Comparison of ENCODE assay signal across 8 cellular contexts in the genomic region with DNA sequence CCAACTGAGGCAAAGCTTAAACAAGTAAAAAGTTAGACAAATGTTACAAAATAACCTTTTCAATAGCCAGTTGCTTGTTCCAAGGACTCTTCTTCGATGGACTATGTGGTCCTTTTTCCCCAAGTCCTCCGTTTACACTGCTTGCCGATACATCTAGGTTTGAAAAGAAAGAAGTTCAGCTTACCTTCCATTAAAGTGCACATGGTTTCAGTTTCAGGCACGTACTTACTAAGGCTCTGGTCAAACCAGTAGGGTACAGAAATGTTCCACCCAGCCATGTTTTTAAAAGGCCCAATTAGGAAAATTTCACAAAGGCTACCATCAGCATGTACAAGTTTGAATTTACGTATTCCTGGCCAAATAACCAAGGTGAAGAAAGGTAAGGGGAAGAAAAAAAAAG. TPM values are rescaled to one million over a fixed set of nuclear protein-coding genes. Genes with fewer than 3 reads are reported as not detected.
DNase-seq lines count a peak whose midpoint lies in the region; ATAC-seq and TF ChIP-seq lines count a peak whose summit lies in the region.

No MANE protein-coding gene starts in this region.

- no peak overlapping the region for H2AFZ ChIP-seq in KMS-11 (ENCODE audit: low read depth)

- POLR2A ChIA-PET in Caco-2 (lab: Charles Lee): no interaction called here

- H4K20me1 ChIP-seq in KMS-11 (ENCODE audit: insufficient read depth): peaks cover 29% of the 10 kb centered on the region

- peak overlapping the region; percentile 96 for H3K27ac Mint-ChIP-seq in Caco-2 (ENCODE audit: unreplicated experiment)

- BruUV-seq in Caco-2 (replicated peaks; lab: Mats Ljungman, UMichigan): no TSS peak

- peak overlapping the region; percentile 96 for H3K4me3 Mint-ChIP-seq in Caco-2 (ENCODE audit: unreplicated experiment)

- H3K36me3 ChIP-seq in Caco-2 (ENCODE audit: control insufficient read depth, insufficient read depth, low read length): peaks cover 11% of the 10 kb centered on the region
- peaks cover 38% of the 10 kb centered on the region for H3K36me3 ChIP-seq in KMS-11 (ENCODE audit: insufficient read depth)

- H3K4me3 ChIP-seq in Caco-2 (ENCODE audit: low read depth, low read length): peak overlapping the region; percentile 29
- no peak overlapping the region for H3K4me3 ChIP-seq in KMS-11 (IDR thresholded peaks at IDR 0.05; ENCODE audit: insufficient read depth, low read depth, low read length)

- intact Hi-C loops in Caco-2 (cut with micrococcal nuclease; ENCODE audit: unreplicated experiment): no loop called here

- peaks cover 21% of the 10 kb centered on the region for H3K4me1 Mint-ChIP-seq in Caco-2 (ENCODE audit: low read depth, unreplicated experiment)

- peak overlapping the region; percentile 95 for H3K27ac ChIP-seq in KMS-11

- H3K9me3 Mint-ChIP-seq in Caco-2 (ENCODE audit: unreplicated experiment): no peaks in the 10 kb centered on the region

- H3K36me3 Mint-ChIP-seq in Caco-2 (ENCODE audit: insufficient read depth, unreplicated experiment): peaks cover 88% of the 10 kb centered on the region

- CTCF ChIA-PET in Caco-2 (lab: Charles Lee): interaction anchor here (0.7 to 1.4 kb wide), 2 partner anchors 8 to 46 kb away, joined by 3 to 4 read pairs; a partner anchor contains a TSS

- H3K4me2 ChIP-seq in KMS-11: peak overlapping the region; percentile 96

- TF ChIP-seq CTCF in Caco-2 (IDR thresholded peaks at IDR 0.05; ENCODE audit: insufficient read depth in 1 of 2, low read depth in 1 of 2, low read length in 1 of 2, severe bottlenecking in 1 of 2, unreplicated experiment in 1 of 2) (no peak), KMS-11 (conservative IDR thresholded peaks at IDR 0.05; ENCODE audit: low read depth, low read length) (no peak)

- H3K27me3 ChIP-seq in Caco-2 (replicated peaks; ENCODE audit: control insufficient read depth, insufficient read depth, low read length) (no peaks in the 10 kb centered on the region), KMS-11 (ENCODE audit: insufficient read depth, low read depth) (no peaks in the 10 kb centered on the region)

- no peaks in the 10 kb centered on the region for H3K9me3 ChIP-seq in Caco-2

- peak overlapping the region; percentile 98 for H3K9ac ChIP-seq in KMS-11

- H3K4me1 ChIP-seq in Caco-2 (peaks cover 18% of the 10 kb centered on the region), KMS-11 (ENCODE audit: low read depth, poor library complexity, severe bottlenecking) (peaks cover 31% of the 10 kb centered on the region)

- H3K27me3 Mint-ChIP-seq in Caco-2 (ENCODE audit: insufficient read depth, unreplicated experiment): no peaks in the 10 kb centered on the region

- no peak for DNase-seq in Caco-2
- peak; percentile 52 for DNase-seq in astrocyte of the hippocampus (ENCODE audit: low read depth, low spot score)
- peak; percentile 38 for DNase-seq in medulla oblongata (ENCODE audit: extremely low spot score)
- DNase-seq in DMS79 (lab: John Stamatoyannopoulos, UW): no peak
- DNase-seq in OCI-M2 (lab: John Stamatoyannopoulos, UW; ENCODE audit: unreplicated experiment): no peak

- peaks cover 87% of the 10 kb centered on the region for H3K79me2 ChIP-seq in KMS-11 (ENCODE audit: insufficient read depth, low read depth)

- ATAC-seq in HG03196 (IDR thresholded peaks at IDR 0.05; ENCODE audit: unreplicated experiment) (no peak), HG03520 (IDR thresholded peaks at IDR 0.05; ENCODE audit: unreplicated experiment) (no peak)

RNA-seq across cellular contexts. Expression of a gene that starts 2.1 kb away (rescaled TPM):
- total RNA-seq in Caco-2 (2022): 349 and 356 TPM in 2 replicates

RNA-seq across cellular contexts. Expression of a gene that starts 2.9 kb away (rescaled TPM):
- 40.4 and 47.5 TPM in 2 replicates for total RNA-seq in Caco-2 (2022)

RNA-seq across cellular contexts. Expression of a gene that starts 8.4 kb away (rescaled TPM):
- total RNA-seq in Caco-2 (2022): 37.7 and 38.8 TPM in 2 replicates

RNA-seq across cellular contexts. Expression of a gene that starts 8.6 kb away (rescaled TPM):
- total RNA-seq in Caco-2 (2022): 37.4 and 48.2 TPM in 2 replicates

RNA-seq across cellular contexts. Expression of a gene that starts 24.2 kb away (rescaled TPM):
- 66.8 and 70.2 TPM in 2 replicates for total RNA-seq in Caco-2 (2022)

Comparison
In these comparisons a context has a peak if more than half of its experiments do, and no peak if none do; other contexts are left out.
1. DNase-seq: peak in astrocyte of the hippocampus (single experiment) and medulla oblongata (single experiment); none in Caco-2 (0 of 2), DMS79 (single experiment) and OCI-M2 (single experiment).